In the genomic region with DNA sequence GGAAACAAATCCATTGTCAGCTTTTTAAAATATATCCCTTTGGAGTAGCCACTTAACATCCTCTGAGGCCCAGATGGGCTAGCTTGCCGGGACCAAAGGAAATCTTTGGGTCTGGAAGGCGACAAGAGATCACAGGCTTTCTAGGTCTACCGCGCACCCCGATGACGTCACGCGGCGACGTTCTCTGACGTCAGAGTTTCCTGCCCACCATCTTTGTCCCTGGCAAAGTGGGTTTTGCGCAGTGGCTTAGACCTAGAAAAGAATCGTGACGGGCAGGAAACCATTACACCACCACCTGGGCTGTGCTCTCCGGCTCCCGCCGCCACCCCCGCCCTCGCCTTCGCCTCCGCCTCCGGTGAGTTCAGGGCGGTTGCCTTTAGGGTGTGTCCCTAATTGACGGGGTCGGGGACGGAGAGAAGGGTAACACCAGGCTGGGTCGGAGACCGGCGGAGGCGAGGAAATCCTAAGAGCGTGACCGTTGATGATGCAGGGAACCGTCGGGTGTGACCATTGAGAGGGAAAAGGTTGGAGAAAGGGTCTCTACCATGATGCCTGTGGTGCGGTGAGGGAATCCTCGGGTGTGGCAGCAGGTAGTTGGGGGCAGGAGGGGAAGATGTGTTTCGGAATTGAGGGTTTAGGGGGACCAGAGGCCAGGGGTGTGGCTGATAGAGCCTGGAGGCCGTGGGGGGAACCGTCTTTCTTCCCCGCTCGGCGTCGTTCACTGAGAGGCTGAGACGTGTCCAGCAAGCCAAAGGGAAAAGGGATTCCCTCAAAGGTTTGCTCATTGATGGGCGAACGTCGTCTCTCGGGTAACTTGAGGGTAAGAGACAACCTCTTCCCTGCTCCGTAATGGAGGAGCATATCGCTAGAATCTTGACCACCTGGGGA, we compare ENCODE assay signal across 8 cellular contexts. TPM values are rescaled to one million over a fixed set of nuclear protein-coding genes. Genes with fewer than 3 reads are reported as not detected.
DNase-seq lines count a peak whose midpoint lies in the region; ATAC-seq and TF ChIP-seq lines count a peak whose summit lies in the region.

TSS of gene AP2B1 (plus strand) at position 249 of the 888 bp plus-strand sequence. CDS start 6,709 bp downstream, outside the sequence.

- no peaks in the 10 kb centered on the region for H3K27me3 ChIP-seq in dorsolateral prefrontal cortex
- no peaks in the 10 kb centered on the region for H3K27me3 ChIP-seq in liver (ENCODE audit: control insufficient read depth in 4 of 4, insufficient read depth in 4 of 4, low read length in 3 of 4)

- H3K4me3 ChIP-seq in dorsolateral prefrontal cortex = peak within 1 kb of the TSS; percentile 71 to 99 (median 90)
- peak within 1 kb of the TSS; percentile 74 to 97 (median 94) for H3K4me3 ChIP-seq in liver (ENCODE audit: low read depth in 1 of 3, low read length in 3 of 3)

- TF ChIP-seq CTCF in C4-2B (conservative IDR thresholded peaks at IDR 0.05) (no peak), dorsolateral prefrontal cortex (IDR thresholded peaks at IDR 0.05 in 54 of 56, conservative IDR thresholded peaks at IDR 0.05 in 2 of 56; ENCODE audit: low read depth in 1 of 56, partially characterized antibody in 56 of 56) (peak in 22 of 56 donors; percentile 6 to 47 (median 20)), liver (IDR thresholded peaks at IDR 0.05; ENCODE audit: low read depth, low read length, missing input control) (no peak)

- intact Hi-C loops in dorsolateral prefrontal cortex (cut with DNase I) = loop anchor here (1.0 to 10.0 kb wide), 3 partner anchors 9 to 217 kb away; partner anchors contain the start of genes PEX12 (in 2 of the 2) and TAF15 (in 1 of the 2)

- peaks cover 1 to 21% (median 10%) of the 10 kb centered on the region in 4 donors for H3K4me1 ChIP-seq in liver (ENCODE audit: control insufficient read depth in 4 of 4, insufficient read depth in 4 of 4, low read length in 3 of 4)

- H3K27ac ChIP-seq in C4-2B (peak within 1 kb of the TSS; percentile 85), dorsolateral prefrontal cortex (peak within 1 kb of the TSS in 57 of 59 donors; percentile 19 to 95 (median 87)), liver (ENCODE audit: low read depth in 1 of 2, low read length in 2 of 2) (peak within 1 kb of the TSS; percentile 76 to 81)

- peak within 1 kb of the TSS; percentile 76 to 88 for H3K9ac ChIP-seq in liver (ENCODE audit: low read depth in 1 of 2, low read length in 2 of 2)

- WGBS in liver = under 1% methylated on average over 50 of the region's 50 CpGs

- ATAC-seq in GM19372 (IDR thresholded peaks at IDR 0.05; ENCODE audit: low read depth, unreplicated experiment) (peak; percentile 90), HG03571 (IDR thresholded peaks at IDR 0.05; ENCODE audit: unreplicated experiment) (peak; percentile 82)

- TF ChIP-seq RAD21 in liver (IDR thresholded peaks at IDR 0.05) = peak in 1 of 2 donors; percentile 15

- no peaks in the 10 kb centered on the region for H3K9me3 ChIP-seq in liver (ENCODE audit: control insufficient read depth in 4 of 4, low read length in 3 of 4)

- DNase-seq in NCI-H82 (lab: John Stamatoyannopoulos, UW) (peak; percentile 97), dorsolateral prefrontal cortex (peak; percentile 82 to 93 (median 90))
- peak; percentile 97 to 98 for DNase-seq in activated CD4-positive, alpha-beta T cell treated with anti-CD3 and anti-CD28 coated beads, Interleukin-2, amount 50 U/mL, for 48 hours
- peak; percentile 96 for DNase-seq in stimulated activated CD4-positive, alpha-beta T cell treated with anti-CD3 and anti-CD28 coated beads, Interleukin-4, amount 100 ng/mL, for 24 hours

- no peaks in the 10 kb centered on the region for H3K36me3 ChIP-seq in liver (ENCODE audit: control insufficient read depth in 4 of 4, insufficient read depth in 3 of 4, low read depth in 1 of 4, low read length in 3 of 4)

TF ChIP-seq in liver, 16 proteins besides CTCF, POLR2A, EP300 and RAD21:
- TF ChIP-seq NR2F2 (IDR thresholded peaks at IDR 0.05) (peak; percentile 57), GABPA (IDR thresholded peaks at IDR 0.05 in 1 of 2, conservative IDR thresholded peaks at IDR 0.05 in 1 of 2) (peak; percentile 41 to 90), ATF3 (IDR thresholded peaks at IDR 0.05) (peak; percentile 80), TAF1 (conservative IDR thresholded peaks at IDR 0.05) (peak; percentile 37), EGR1 (IDR thresholded peaks at IDR 0.05; ENCODE audit: low read depth in 2 of 2) (peak; percentile 55 to 79), ZBTB33 (IDR thresholded peaks at IDR 0.05) (no peak), JUND (IDR thresholded peaks at IDR 0.05) (peak in 1 of 2 donors; percentile 81), RXRA (IDR thresholded peaks at IDR 0.05) (peak; percentile 38 to 63), HNF4A (conservative IDR thresholded peaks at IDR 0.05) (no peak), FOXA1 (IDR thresholded peaks at IDR 0.05) (no peak), YY1 (IDR thresholded peaks at IDR 0.05) (peak; percentile 100), SP1 (IDR thresholded peaks at IDR 0.05) (peak; percentile 61), FOXA2 (IDR thresholded peaks at IDR 0.05) (no peak), HNF4G (IDR thresholded peaks at IDR 0.05) (no peak), MAX (IDR thresholded peaks at IDR 0.05) (peak; percentile 43)
- TF ChIP-seq, protein P1, sequence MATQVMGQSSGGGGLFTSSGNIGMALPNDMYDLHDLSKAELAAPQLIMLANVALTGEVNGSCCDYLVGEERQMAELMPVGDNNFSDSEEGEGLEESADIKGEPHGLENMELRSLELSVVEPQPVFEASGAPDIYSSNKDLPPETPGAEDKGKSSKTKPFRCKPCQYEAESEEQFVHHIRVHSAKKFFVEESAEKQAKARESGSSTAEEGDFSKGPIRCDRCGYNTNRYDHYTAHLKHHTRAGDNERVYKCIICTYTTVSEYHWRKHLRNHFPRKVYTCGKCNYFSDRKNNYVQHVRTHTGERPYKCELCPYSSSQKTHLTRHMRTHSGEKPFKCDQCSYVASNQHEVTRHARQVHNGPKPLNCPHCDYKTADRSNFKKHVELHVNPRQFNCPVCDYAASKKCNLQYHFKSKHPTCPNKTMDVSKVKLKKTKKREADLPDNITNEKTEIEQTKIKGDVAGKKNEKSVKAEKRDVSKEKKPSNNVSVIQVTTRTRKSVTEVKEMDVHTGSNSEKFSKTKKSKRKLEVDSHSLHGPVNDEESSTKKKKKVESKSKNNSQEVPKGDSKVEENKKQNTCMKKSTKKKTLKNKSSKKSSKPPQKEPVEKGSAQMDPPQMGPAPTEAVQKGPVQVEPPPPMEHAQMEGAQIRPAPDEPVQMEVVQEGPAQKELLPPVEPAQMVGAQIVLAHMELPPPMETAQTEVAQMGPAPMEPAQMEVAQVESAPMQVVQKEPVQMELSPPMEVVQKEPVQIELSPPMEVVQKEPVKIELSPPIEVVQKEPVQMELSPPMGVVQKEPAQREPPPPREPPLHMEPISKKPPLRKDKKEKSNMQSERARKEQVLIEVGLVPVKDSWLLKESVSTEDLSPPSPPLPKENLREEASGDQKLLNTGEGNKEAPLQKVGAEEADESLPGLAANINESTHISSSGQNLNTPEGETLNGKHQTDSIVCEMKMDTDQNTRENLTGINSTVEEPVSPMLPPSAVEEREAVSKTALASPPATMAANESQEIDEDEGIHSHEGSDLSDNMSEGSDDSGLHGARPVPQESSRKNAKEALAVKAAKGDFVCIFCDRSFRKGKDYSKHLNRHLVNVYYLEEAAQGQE (IDR thresholded peaks at IDR 0.05) = no peak

RNA-seq across cellular contexts. Expression of gene AP2B1, which starts in this region (rescaled TPM):
- total RNA-seq in dorsolateral prefrontal cortex (100 to 1,000 TPM; 169 to 394 (median 287) TPM), liver (10 to 100 TPM; 25.4 to 55.6 TPM)
- 10 to 100 TPM in 1 of 2 donors, 1 to 10 TPM in 1; 8.7 to 19.2 TPM for polyA plus RNA-seq in liver

Comparison
In these comparisons a context has a peak if more than half of its experiments do, and no peak if none do; other contexts are left out.
1. Peak in every context shown above with its lines: DNase-seq, ATAC-seq, H3K4me3 ChIP-seq and H3K27ac ChIP-seq.